1 cellular context compared by ENCODE assay signal in the genomic region with DNA sequence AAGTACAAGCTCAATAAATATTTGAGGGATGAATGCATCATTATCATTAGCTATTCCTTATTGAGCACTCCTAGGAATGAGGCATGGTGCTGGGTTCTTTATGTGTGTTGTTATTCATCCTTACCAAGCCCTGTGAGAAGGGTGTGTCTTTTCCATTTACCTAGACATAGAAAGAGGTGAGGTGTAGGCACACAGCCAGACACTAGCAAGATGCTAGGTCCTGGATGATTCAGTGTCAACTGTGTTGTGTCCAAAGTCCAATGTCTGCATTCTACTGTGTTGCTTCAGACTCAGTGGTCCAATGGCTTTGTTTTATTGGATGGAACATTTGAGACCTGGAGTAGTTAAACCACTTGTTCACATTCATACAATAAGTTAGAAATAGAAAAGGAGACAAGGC.
A peak's percentile ranks its signal among the peaks of the same experiment; 100 is the strongest.
TF ChIP-seq lines count a peak whose summit lies in the region.

No MANE protein-coding gene starts in this region.

TF ChIP-seq in HepG2, 621 proteins besides CTCF, POLR2A, EP300 and RAD21 (continued from another document and continues in another):
- TF ChIP-seq, protein P1, sequence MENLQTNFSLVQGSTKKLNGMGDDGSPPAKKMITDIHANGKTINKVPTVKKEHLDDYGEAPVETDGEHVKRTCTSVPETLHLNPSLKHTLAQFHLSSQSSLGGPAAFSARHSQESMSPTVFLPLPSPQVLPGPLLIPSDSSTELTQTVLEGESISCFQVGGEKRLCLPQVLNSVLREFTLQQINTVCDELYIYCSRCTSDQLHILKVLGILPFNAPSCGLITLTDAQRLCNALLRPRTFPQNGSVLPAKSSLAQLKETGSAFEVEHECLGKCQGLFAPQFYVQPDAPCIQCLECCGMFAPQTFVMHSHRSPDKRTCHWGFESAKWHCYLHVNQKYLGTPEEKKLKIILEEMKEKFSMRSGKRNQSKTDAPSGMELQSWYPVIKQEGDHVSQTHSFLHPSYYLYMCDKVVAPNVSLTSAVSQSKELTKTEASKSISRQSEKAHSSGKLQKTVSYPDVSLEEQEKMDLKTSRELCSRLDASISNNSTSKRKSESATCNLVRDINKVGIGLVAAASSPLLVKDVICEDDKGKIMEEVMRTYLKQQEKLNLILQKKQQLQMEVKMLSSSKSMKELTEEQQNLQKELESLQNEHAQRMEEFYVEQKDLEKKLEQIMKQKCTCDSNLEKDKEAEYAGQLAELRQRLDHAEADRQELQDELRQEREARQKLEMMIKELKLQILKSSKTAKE (CRISPR knock-in tag; IDR thresholded peaks at IDR 0.05; ENCODE audit: borderline replicate concordance), result peak; percentile 25; the same call in 1 of the 2 replicates
- TF ChIP-seq, protein P2, sequence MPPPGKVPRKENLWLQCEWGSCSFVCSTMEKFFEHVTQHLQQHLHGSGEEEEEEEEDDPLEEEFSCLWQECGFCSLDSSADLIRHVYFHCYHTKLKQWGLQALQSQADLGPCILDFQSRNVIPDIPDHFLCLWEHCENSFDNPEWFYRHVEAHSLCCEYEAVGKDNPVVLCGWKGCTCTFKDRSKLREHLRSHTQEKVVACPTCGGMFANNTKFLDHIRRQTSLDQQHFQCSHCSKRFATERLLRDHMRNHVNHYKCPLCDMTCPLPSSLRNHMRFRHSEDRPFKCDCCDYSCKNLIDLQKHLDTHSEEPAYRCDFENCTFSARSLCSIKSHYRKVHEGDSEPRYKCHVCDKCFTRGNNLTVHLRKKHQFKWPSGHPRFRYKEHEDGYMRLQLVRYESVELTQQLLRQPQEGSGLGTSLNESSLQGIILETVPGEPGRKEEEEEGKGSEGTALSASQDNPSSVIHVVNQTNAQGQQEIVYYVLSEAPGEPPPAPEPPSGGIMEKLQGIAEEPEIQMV (CRISPR knock-in tag; IDR thresholded peaks at IDR 0.05; ENCODE audit: low read depth), result no peak
- TF ChIP-seq PAX8 (CRISPR knock-in tag; IDR thresholded peaks at IDR 0.05; ENCODE audit: borderline replicate concordance) (no peak), KDM6A (CRISPR knock-in tag; IDR thresholded peaks at IDR 0.05; ENCODE audit: low read depth) (no peak), ZNF549 (CRISPR knock-in tag; IDR thresholded peaks at IDR 0.05) (no peak), HOXA3 (CRISPR knock-in tag; IDR thresholded peaks at IDR 0.05) (no peak), DMAP1 (CRISPR knock-in tag; IDR thresholded peaks at IDR 0.05) (no peak), ZNF850 (CRISPR knock-in tag; conservative IDR thresholded peaks at IDR 0.05) (no peak), TP53 (CRISPR knock-in tag; conservative IDR thresholded peaks at IDR 0.05) (no peak), HOXD1 (CRISPR knock-in tag; IDR thresholded peaks at IDR 0.05) (no peak), ZZZ3 (CRISPR knock-in tag; IDR thresholded peaks at IDR 0.05; ENCODE audit: borderline replicate concordance) (no peak), REL (CRISPR knock-in tag; conservative IDR thresholded peaks at IDR 0.05) (no peak), XBP1 (CRISPR knock-in tag; IDR thresholded peaks at IDR 0.05) (no peak), ETV5 (CRISPR knock-in tag; IDR thresholded peaks at IDR 0.05; ENCODE audit: borderline replicate concordance) (no peak), EHMT2 (IDR thresholded peaks at IDR 0.05; ENCODE audit: borderline replicate concordance, low read depth, low read length) (no peak), ZNF326 (CRISPR knock-in tag; IDR thresholded peaks at IDR 0.05; ENCODE audit: borderline replicate concordance) (no peak), ZNF547 (CRISPR knock-in tag; IDR thresholded peaks at IDR 0.05) (no peak), KDM2A (CRISPR knock-in tag; IDR thresholded peaks at IDR 0.05; ENCODE audit: borderline replicate concordance, low read depth) (no peak), SIN3A (IDR thresholded peaks at IDR 0.05; ENCODE audit: borderline replicate concordance, low read depth, low read length) (no peak), AGO2 (optimal IDR thresholded peaks at IDR 0.05; ENCODE audit: low read depth, low read length) (no peak), ZNF12 (CRISPR knock-in tag; IDR thresholded peaks at IDR 0.05) (no peak), KDM1A (CRISPR knock-in tag; IDR thresholded peaks at IDR 0.05) (no peak; the same call in 1 of the 2 replicates), CEBPB (IDR thresholded peaks at IDR 0.05; ENCODE audit: borderline replicate concordance, low read depth, low read length) (peak; percentile 68), ZNF761 (CRISPR knock-in tag; conservative IDR thresholded peaks at IDR 0.05) (no peak), ZNF879 (CRISPR knock-in tag; IDR thresholded peaks at IDR 0.05) (no peak), HNRNPK (IDR thresholded peaks at IDR 0.05; ENCODE audit: low read depth, low read length, poor library complexity, severe bottlenecking) (no peak), GATAD2A (CRISPR knock-in tag; IDR thresholded peaks at IDR 0.05) (peak; percentile 80), RBM22 (optimal IDR thresholded peaks at IDR 0.05; ENCODE audit: low read length) (no peak), ZNF713 (CRISPR knock-in tag; IDR thresholded peaks at IDR 0.05) (no peak), ZNF792 (CRISPR knock-in tag; IDR thresholded peaks at IDR 0.05) (no peak), PITX1 (CRISPR knock-in tag; IDR thresholded peaks at IDR 0.05) (no peak), ZNF780A (CRISPR knock-in tag; IDR thresholded peaks at IDR 0.05) (no peak), ZNF709 (CRISPR knock-in tag; IDR thresholded peaks at IDR 0.05) (no peak)
- TF ChIP-seq, protein P3, sequence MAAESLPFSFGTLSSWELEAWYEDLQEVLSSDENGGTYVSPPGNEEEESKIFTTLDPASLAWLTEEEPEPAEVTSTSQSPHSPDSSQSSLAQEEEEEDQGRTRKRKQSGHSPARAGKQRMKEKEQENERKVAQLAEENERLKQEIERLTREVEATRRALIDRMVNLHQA (CRISPR knock-in tag; IDR thresholded peaks at IDR 0.05), result no peak
- TF ChIP-seq, protein P4, sequence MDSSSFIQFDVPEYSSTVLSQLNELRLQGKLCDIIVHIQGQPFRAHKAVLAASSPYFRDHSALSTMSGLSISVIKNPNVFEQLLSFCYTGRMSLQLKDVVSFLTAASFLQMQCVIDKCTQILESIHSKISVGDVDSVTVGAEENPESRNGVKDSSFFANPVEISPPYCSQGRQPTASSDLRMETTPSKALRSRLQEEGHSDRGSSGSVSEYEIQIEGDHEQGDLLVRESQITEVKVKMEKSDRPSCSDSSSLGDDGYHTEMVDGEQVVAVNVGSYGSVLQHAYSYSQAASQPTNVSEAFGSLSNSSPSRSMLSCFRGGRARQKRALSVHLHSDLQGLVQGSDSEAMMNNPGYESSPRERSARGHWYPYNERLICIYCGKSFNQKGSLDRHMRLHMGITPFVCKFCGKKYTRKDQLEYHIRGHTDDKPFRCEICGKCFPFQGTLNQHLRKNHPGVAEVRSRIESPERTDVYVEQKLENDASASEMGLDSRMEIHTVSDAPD (CRISPR knock-in tag; IDR thresholded peaks at IDR 0.05), result 0 out of 2 replicates have a peak, but pooled peaks have one; percentile 63
- TF ChIP-seq, protein P5, sequence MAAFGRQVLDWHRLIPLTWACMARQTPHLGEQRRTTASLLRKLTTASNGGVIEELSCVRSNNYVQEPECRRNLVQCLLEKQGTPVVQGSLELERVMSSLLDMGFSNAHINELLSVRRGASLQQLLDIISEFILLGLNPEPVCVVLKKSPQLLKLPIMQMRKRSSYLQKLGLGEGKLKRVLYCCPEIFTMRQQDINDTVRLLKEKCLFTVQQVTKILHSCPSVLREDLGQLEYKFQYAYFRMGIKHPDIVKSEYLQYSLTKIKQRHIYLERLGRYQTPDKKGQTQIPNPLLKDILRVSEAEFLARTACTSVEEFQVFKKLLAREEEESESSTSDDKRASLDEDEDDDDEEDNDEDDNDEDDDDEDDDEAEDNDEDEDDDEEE (CRISPR knock-in tag; IDR thresholded peaks at IDR 0.05), result no peak
- TF ChIP-seq, protein P6, sequence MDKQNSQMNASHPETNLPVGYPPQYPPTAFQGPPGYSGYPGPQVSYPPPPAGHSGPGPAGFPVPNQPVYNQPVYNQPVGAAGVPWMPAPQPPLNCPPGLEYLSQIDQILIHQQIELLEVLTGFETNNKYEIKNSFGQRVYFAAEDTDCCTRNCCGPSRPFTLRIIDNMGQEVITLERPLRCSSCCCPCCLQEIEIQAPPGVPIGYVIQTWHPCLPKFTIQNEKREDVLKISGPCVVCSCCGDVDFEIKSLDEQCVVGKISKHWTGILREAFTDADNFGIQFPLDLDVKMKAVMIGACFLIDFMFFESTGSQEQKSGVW (CRISPR knock-in tag; IDR thresholded peaks at IDR 0.05; ENCODE audit: borderline replicate concordance), result no peak
- TF ChIP-seq, protein P7, sequence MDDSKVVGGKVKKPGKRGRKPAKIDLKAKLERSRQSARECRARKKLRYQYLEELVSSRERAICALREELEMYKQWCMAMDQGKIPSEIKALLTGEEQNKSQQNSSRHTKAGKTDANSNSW (CRISPR knock-in tag; IDR thresholded peaks at IDR 0.05; ENCODE audit: borderline replicate concordance), result no peak
- TF ChIP-seq, protein P8, sequence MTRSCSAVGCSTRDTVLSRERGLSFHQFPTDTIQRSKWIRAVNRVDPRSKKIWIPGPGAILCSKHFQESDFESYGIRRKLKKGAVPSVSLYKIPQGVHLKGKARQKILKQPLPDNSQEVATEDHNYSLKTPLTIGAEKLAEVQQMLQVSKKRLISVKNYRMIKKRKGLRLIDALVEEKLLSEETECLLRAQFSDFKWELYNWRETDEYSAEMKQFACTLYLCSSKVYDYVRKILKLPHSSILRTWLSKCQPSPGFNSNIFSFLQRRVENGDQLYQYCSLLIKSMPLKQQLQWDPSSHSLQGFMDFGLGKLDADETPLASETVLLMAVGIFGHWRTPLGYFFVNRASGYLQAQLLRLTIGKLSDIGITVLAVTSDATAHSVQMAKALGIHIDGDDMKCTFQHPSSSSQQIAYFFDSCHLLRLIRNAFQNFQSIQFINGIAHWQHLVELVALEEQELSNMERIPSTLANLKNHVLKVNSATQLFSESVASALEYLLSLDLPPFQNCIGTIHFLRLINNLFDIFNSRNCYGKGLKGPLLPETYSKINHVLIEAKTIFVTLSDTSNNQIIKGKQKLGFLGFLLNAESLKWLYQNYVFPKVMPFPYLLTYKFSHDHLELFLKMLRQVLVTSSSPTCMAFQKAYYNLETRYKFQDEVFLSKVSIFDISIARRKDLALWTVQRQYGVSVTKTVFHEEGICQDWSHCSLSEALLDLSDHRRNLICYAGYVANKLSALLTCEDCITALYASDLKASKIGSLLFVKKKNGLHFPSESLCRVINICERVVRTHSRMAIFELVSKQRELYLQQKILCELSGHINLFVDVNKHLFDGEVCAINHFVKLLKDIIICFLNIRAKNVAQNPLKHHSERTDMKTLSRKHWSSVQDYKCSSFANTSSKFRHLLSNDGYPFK (CRISPR knock-in tag; IDR thresholded peaks at IDR 0.05; ENCODE audit: borderline replicate concordance), result no peak
- TF ChIP-seq, protein P9, sequence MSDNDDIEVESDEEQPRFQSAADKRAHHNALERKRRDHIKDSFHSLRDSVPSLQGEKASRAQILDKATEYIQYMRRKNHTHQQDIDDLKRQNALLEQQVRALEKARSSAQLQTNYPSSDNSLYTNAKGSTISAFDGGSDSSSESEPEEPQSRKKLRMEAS (IDR thresholded peaks at IDR 0.05), result no peak
- TF ChIP-seq, protein P10, sequence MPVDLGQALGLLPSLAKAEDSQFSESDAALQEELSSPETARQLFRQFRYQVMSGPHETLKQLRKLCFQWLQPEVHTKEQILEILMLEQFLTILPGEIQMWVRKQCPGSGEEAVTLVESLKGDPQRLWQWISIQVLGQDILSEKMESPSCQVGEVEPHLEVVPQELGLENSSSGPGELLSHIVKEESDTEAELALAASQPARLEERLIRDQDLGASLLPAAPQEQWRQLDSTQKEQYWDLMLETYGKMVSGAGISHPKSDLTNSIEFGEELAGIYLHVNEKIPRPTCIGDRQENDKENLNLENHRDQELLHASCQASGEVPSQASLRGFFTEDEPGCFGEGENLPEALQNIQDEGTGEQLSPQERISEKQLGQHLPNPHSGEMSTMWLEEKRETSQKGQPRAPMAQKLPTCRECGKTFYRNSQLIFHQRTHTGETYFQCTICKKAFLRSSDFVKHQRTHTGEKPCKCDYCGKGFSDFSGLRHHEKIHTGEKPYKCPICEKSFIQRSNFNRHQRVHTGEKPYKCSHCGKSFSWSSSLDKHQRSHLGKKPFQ (CRISPR knock-in tag; IDR thresholded peaks at IDR 0.05; ENCODE audit: insufficient replicate concordance), result no peak
- TF ChIP-seq, protein P11, sequence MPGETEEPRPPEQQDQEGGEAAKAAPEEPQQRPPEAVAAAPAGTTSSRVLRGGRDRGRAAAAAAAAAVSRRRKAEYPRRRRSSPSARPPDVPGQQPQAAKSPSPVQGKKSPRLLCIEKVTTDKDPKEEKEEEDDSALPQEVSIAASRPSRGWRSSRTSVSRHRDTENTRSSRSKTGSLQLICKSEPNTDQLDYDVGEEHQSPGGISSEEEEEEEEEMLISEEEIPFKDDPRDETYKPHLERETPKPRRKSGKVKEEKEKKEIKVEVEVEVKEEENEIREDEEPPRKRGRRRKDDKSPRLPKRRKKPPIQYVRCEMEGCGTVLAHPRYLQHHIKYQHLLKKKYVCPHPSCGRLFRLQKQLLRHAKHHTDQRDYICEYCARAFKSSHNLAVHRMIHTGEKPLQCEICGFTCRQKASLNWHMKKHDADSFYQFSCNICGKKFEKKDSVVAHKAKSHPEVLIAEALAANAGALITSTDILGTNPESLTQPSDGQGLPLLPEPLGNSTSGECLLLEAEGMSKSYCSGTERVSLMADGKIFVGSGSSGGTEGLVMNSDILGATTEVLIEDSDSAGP (CRISPR knock-in tag; IDR thresholded peaks at IDR 0.05; ENCODE audit: borderline replicate concordance), result no peak
- TF ChIP-seq, protein P12, sequence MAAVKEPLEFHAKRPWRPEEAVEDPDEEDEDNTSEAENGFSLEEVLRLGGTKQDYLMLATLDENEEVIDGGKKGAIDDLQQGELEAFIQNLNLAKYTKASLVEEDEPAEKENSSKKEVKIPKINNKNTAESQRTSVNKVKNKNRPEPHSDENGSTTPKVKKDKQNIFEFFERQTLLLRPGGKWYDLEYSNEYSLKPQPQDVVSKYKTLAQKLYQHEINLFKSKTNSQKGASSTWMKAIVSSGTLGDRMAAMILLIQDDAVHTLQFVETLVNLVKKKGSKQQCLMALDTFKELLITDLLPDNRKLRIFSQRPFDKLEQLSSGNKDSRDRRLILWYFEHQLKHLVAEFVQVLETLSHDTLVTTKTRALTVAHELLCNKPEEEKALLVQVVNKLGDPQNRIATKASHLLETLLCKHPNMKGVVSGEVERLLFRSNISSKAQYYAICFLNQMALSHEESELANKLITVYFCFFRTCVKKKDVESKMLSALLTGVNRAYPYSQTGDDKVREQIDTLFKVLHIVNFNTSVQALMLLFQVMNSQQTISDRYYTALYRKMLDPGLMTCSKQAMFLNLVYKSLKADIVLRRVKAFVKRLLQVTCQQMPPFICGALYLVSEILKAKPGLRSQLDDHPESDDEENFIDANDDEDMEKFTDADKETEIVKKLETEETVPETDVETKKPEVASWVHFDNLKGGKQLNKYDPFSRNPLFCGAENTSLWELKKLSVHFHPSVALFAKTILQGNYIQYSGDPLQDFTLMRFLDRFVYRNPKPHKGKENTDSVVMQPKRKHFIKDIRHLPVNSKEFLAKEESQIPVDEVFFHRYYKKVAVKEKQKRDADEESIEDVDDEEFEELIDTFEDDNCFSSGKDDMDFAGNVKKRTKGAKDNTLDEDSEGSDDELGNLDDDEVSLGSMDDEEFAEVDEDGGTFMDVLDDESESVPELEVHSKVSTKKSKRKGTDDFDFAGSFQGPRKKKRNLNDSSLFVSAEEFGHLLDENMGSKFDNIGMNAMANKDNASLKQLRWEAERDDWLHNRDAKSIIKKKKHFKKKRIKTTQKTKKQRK (IDR thresholded peaks at IDR 0.05; ENCODE audit: low read length), result no peak
- TF ChIP-seq, protein P13, sequence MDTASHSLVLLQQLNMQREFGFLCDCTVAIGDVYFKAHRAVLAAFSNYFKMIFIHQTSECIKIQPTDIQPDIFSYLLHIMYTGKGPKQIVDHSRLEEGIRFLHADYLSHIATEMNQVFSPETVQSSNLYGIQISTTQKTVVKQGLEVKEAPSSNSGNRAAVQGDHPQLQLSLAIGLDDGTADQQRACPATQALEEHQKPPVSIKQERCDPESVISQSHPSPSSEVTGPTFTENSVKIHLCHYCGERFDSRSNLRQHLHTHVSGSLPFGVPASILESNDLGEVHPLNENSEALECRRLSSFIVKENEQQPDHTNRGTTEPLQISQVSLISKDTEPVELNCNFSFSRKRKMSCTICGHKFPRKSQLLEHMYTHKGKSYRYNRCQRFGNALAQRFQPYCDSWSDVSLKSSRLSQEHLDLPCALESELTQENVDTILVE (CRISPR knock-in tag; IDR thresholded peaks at IDR 0.05), result no peak
